Comparison of ENCODE assay signal across 1 cellular context in genomic region chr3:66220602-66221377, GRCh38.
TF ChIP-seq lines count a peak whose summit lies in the region.

SLC25A26 (plus strand) TSS chr3:66221001; CDS start chr3:66221095, 94 bp downstream.

TF ChIP-seq in HepG2, 621 proteins besides CTCF, POLR2A, EP300 and RAD21 (continued from another document and continues in another):
- TF ChIP-seq ZNF646 (CRISPR knock-in tag; IDR thresholded peaks at IDR 0.05) (no peak), MAZ (IDR thresholded peaks at IDR 0.05; ENCODE audit: borderline replicate concordance, low read depth, low read length) (no peak; the same call in 1 of the 2 replicates), MAZ (CRISPR knock-in tag; IDR thresholded peaks at IDR 0.05; ENCODE audit: low read depth) (peak; percentile 67), HNRNPLL (IDR thresholded peaks at IDR 0.05; ENCODE audit: low read depth, low read length, poor library complexity, severe bottlenecking) (peak; percentile 52), MAFG (CRISPR knock-in tag; IDR thresholded peaks at IDR 0.05) (no peak), ZC3H4 (CRISPR knock-in tag; IDR thresholded peaks at IDR 0.05; ENCODE audit: borderline replicate concordance) (no peak), ZNF251 (CRISPR knock-in tag; IDR thresholded peaks at IDR 0.05) (no peak), ZNF615 (CRISPR knock-in tag; IDR thresholded peaks at IDR 0.05; ENCODE audit: borderline replicate concordance) (no peak), ZBTB7B (CRISPR knock-in tag; IDR thresholded peaks at IDR 0.05) (no peak), MED8 (CRISPR knock-in tag; IDR thresholded peaks at IDR 0.05; ENCODE audit: insufficient replicate concordance) (no peak), ZNF691 (CRISPR knock-in tag; IDR thresholded peaks at IDR 0.05; ENCODE audit: borderline replicate concordance, low read depth) (no peak), REXO4 (CRISPR knock-in tag; IDR thresholded peaks at IDR 0.05; ENCODE audit: borderline replicate concordance) (no peak), KDM1A (CRISPR knock-in tag; IDR thresholded peaks at IDR 0.05) (no peak), ZNF780A (CRISPR knock-in tag; IDR thresholded peaks at IDR 0.05) (no peak), KDM5A (IDR thresholded peaks at IDR 0.05; ENCODE audit: borderline replicate concordance, low read length) (peak; percentile 94), RXRA (CRISPR knock-in tag; IDR thresholded peaks at IDR 0.05) (peak; percentile 73; the same call in 1 of the 2 replicates), RFX1 (IDR thresholded peaks at IDR 0.05) (no peak), EEA1 (CRISPR knock-in tag; IDR thresholded peaks at IDR 0.05; ENCODE audit: borderline replicate concordance) (no peak), TFAP4 (IDR thresholded peaks at IDR 0.05; ENCODE audit: borderline replicate concordance, low read depth) (peak; percentile 75), MBD4 (IDR thresholded peaks at IDR 0.05; ENCODE audit: borderline replicate concordance, low read length) (no peak), ZNF576 (CRISPR knock-in tag; IDR thresholded peaks at IDR 0.05) (no peak), MLX (CRISPR knock-in tag; IDR thresholded peaks at IDR 0.05) (peak; percentile 86), ZBTB8A (CRISPR knock-in tag; IDR thresholded peaks at IDR 0.05; ENCODE audit: borderline replicate concordance, low read depth) (no peak), SRY (CRISPR knock-in tag; IDR thresholded peaks at IDR 0.05) (peak; percentile 62; the same call in 1 of the 2 replicates), ZNF180 (CRISPR knock-in tag; IDR thresholded peaks at IDR 0.05; ENCODE audit: borderline replicate concordance, low read depth) (no peak), RXRB (CRISPR knock-in tag; IDR thresholded peaks at IDR 0.05; ENCODE audit: borderline replicate concordance) (peak; percentile 12; the same call in 1 of the 2 replicates), HDAC6 (IDR thresholded peaks at IDR 0.05; ENCODE audit: low read depth, low read length) (no peak), ARID5B (CRISPR knock-in tag; IDR thresholded peaks at IDR 0.05) (peak; percentile 77), CREBL2 (CRISPR knock-in tag; IDR thresholded peaks at IDR 0.05; ENCODE audit: borderline replicate concordance) (no peak), ZNF597 (CRISPR knock-in tag; IDR thresholded peaks at IDR 0.05) (no peak), ZMAT3 (CRISPR knock-in tag; conservative IDR thresholded peaks at IDR 0.05) (no peak), CCAR2 (optimal IDR thresholded peaks at IDR 0.05; ENCODE audit: low read depth, low read length) (no peak), DDIT3 (CRISPR knock-in tag; IDR thresholded peaks at IDR 0.05) (no peak), ZNF333 (CRISPR knock-in tag; IDR thresholded peaks at IDR 0.05; ENCODE audit: borderline replicate concordance) (no peak), FOXM1 (CRISPR knock-in tag; IDR thresholded peaks at IDR 0.05) (no peak), PREB (CRISPR knock-in tag; IDR thresholded peaks at IDR 0.05) (no peak), NR2F6 (IDR thresholded peaks at IDR 0.05) (no peak), NR2F6 (CRISPR knock-in tag; IDR thresholded peaks at IDR 0.05) (peak; percentile 39; the same call in 1 of the 2 replicates), TOPORS (CRISPR knock-in tag; IDR thresholded peaks at IDR 0.05) (no peak), CBX1 (IDR thresholded peaks at IDR 0.05; ENCODE audit: low read depth) (no peak), HNRNPUL1 (IDR thresholded peaks at IDR 0.05; ENCODE audit: low read depth, low read length) (no peak), ZNF513 (CRISPR knock-in tag; conservative IDR thresholded peaks at IDR 0.05) (no peak), E2F1 (CRISPR knock-in tag; IDR thresholded peaks at IDR 0.05) (no peak), IRF9 (CRISPR knock-in tag; IDR thresholded peaks at IDR 0.05; ENCODE audit: borderline replicate concordance) (peak; percentile 78; the same call in 1 of the 2 replicates)
